In genomic region chr2:237085261-237086221, GRCh38 we compare ENCODE assay signal across 8 cellular contexts. TPM values are rescaled to one million over a fixed set of nuclear protein-coding genes. Genes with fewer than 3 reads are reported as not detected.
DNase-seq lines count a peak whose midpoint lies in the region; ATAC-seq and TF ChIP-seq lines count a peak whose summit lies in the region.

COPS8 (plus strand) TSS chr2:237085889; CDS start chr2:237085965, 76 bp downstream.

- CTCF ChIA-PET in OCI-LY7 (lab: Charles Lee; ENCODE audit: unreplicated experiment) = interaction anchor here (0.6 kb wide), 1 partner anchor 498 kb away, joined by 3 read pairs; no protein-coding TSS in a partner anchor

- peaks cover 11% of the 10 kb centered on the region for H3K4me1 Mint-ChIP-seq in endothelial cell (ENCODE audit: unreplicated experiment)

- peak; percentile 50 for TF ChIP-seq CTCF in OCI-LY7 (conservative IDR thresholded peaks at IDR 0.05; ENCODE audit: low read length)
- TF ChIP-seq CTCF in endothelial cell (IDR thresholded peaks at IDR 0.05; ENCODE audit: unreplicated experiment) = no peak

- no peaks in the 10 kb centered on the region for H3K36me3 Mint-ChIP-seq in endothelial cell (ENCODE audit: low read depth, unreplicated experiment)

- H3K27me3 Mint-ChIP-seq in endothelial cell (ENCODE audit: unreplicated experiment) = peaks cover 5% of the 10 kb centered on the region

- no peaks in the 10 kb centered on the region for H3K9me2 ChIP-seq in OCI-LY7 (ENCODE audit: insufficient read depth, low read length)

- peaks cover 13% of the 10 kb centered on the region for H3K4me1 ChIP-seq in OCI-LY7 (ENCODE audit: insufficient read depth, low read length, poor library complexity, severe bottlenecking)

- H4K20me1 ChIP-seq in OCI-LY7 (ENCODE audit: insufficient read depth, low read length) = peaks cover 7% of the 10 kb centered on the region; the same call in 1 of the 2 replicates

- H3K9me3 Mint-ChIP-seq in endothelial cell (ENCODE audit: unreplicated experiment) = no peaks in the 10 kb centered on the region

- POLR2A ChIA-PET in OCI-LY7 (lab: Charles Lee) = interaction anchor here (0.6 to 2.5 kb wide), 20 partner anchors 9 to 1342 kb away, joined by 3 to 14 read pairs (median 4); no protein-coding TSS in a partner anchor

- H3K79me2 ChIP-seq in OCI-LY7 (ENCODE audit: insufficient read depth, low read depth, low read length) = peaks cover 47% of the 10 kb centered on the region

- no peaks in the 10 kb centered on the region for H3K9me3 ChIP-seq in OCI-LY7 (ENCODE audit: low read length)

- H3K27ac Mint-ChIP-seq in endothelial cell (ENCODE audit: unreplicated experiment) = peak within 1 kb of the TSS; percentile 91

- BruUV-seq in OCI-LY7 (replicated peaks; lab: Mats Ljungman, UMichigan) = TSS peak; percentile 87

- DNase-seq in DMS 273 (lab: John Stamatoyannopoulos, UW; ENCODE audit: unreplicated experiment) (peak; percentile 96), HuH-7.5 (ENCODE audit: low spot score) (peak; percentile 71), OCI-LY7 (ENCODE audit: low spot score) (peak; percentile 93), activated T-cell treated with anti-CD3 and anti-CD28 coated beads for 1 hour (ENCODE audit: low read depth) (peak; percentile 82), endothelial cell (ENCODE audit: low spot score) (peak; percentile 93), midbrain (lab: John Stamatoyannopoulos, UW) (peak; percentile 97)
- DNase-seq in stimulated activated CD8-positive, alpha-beta memory T cell treated with anti-CD3 and anti-CD28 coated beads, Interleukin-2, amount 100 ng/mL, for 1 hour (ENCODE audit: low read depth in 2 of 2) = peak; percentile 77 to 81

- peak within 1 kb of the TSS; percentile 76 for H3K27ac ChIP-seq in OCI-LY7 (ENCODE audit: low read depth, low read length, poor library complexity, severe bottlenecking)

- H2AFZ ChIP-seq in OCI-LY7 (ENCODE audit: low read length) = peak within 1 kb of the TSS; percentile 90

- peak within 1 kb of the TSS; percentile 98 for H3K4me3 ChIP-seq in OCI-LY7 (ENCODE audit: low read depth, low read length, poor library complexity, severe bottlenecking)

- ATAC-seq in GM21526 (IDR thresholded peaks at IDR 0.05; ENCODE audit: low FRiP score, unreplicated experiment) = peak; percentile 98

- H3K4me2 ChIP-seq in OCI-LY7 (ENCODE audit: low read length) = peak within 1 kb of the TSS; percentile 94

- intact Hi-C loops in OCI-LY7 (cut with micrococcal nuclease; ENCODE audit: unreplicated experiment) = no loop called here

- H3K36me3 ChIP-seq in OCI-LY7 (ENCODE audit: insufficient read depth, low read length) = peaks cover 25% of the 10 kb centered on the region; the same call in 1 of the 2 replicates

- peak within 1 kb of the TSS; percentile 97 for H3K4me3 Mint-ChIP-seq in endothelial cell (ENCODE audit: unreplicated experiment)

RNA-seq across cellular contexts. Expression of gene COPS8, which starts in this region (rescaled TPM):
- 113 and 117 TPM in 2 replicates for total RNA-seq in OCI-LY7 (2014; rRNA removed; shearing (Covaris generic))
- 57.6 and 58.8 TPM in 2 replicates for total RNA-seq in OCI-LY7 (2022)
- 97.1 TPM for total RNA-seq in endothelial cell (ENCODE audit: unreplicated experiment)

Comparison
In these comparisons a context has a peak if more than half of its experiments do, and no peak if none do; other contexts are left out.
1. Peak in every context shown above with its lines: DNase-seq, ATAC-seq, H3K4me3 ChIP-seq and H3K27ac ChIP-seq.